ENCODE assay signal across 33 cellular contexts in genomic region chr3:39446444-39446843, GRCh38. TPM values are rescaled to one million over a fixed set of nuclear protein-coding genes. Genes with fewer than 3 reads are reported as not detected.
"Had no signal": no experiment of that assay in that cellular context is flagged by ENCODE, and none has a peak within 500 bp of the region (broad histone marks: within the 10 kb centered on the region; RNA-seq: fewer than 3 reads in every experiment).

No MANE protein-coding gene starts in this region.

- H3K4me1 Mint-ChIP-seq: activated B cell treated with CpG ODN at 0.5 μM for 24 hours; activated T-helper 17 cell treated with anti-CD3 and anti-CD28 coated beads, Interleukin-2, amount 50 U/mL, for 72 hours; central memory CD8-positive, alpha-beta T cell had no signal

- H3K4me3 ChIP-seq: adrenal gland, coronary artery, esophagus muscularis mucosa, gastrocnemius medialis, heart right ventricle had no signal

- H3K9me3 Mint-ChIP-seq: activated B cell treated with CpG ODN at 0.5 μM for 24 hours; activated CD8-positive, alpha-beta T cell treated with anti-CD3 and anti-CD28 coated beads for 36 hours; activated T-cell treated with anti-CD3 and anti-CD28 coated beads, Interleukin-2, amount 50 U/mL, for 4 hours; activated T-helper 17 cell treated with anti-CD3 and anti-CD28 coated beads, Interleukin-2, amount 50 U/mL, for 72 hours; central memory CD8-positive, alpha-beta T cell; dendritic cell treated with granulocyte-macrophage colony-stimulating factor and Interleukin-4, amounts not matched to agents 40 ng/mL and 50 ng/mL, for 4 days; effector memory CD8-positive, alpha-beta T cell; T-helper 2 cell treated with Interferon-gamma antibody and Interleukin-4, amounts not matched to agents 5 μg/mL and 100 μg/mL, for 36 hours had no signal

- H3K36me3 ChIP-seq: adrenal gland, brain microvascular endothelial cell, esophagus muscularis mucosa, gastrocnemius medialis, heart right ventricle, WERI-Rb-1 had no signal

- H3K27ac ChIP-seq: adrenal gland, brain microvascular endothelial cell, coronary artery, esophagus muscularis mucosa, foreskin keratinocyte, gastrocnemius medialis, heart right ventricle, WERI-Rb-1 had no signal

- DNase-seq: activated B cell treated with CpG ODN at 0.5 μM for 24 hours; activated CD4-positive, alpha-beta T cell treated with anti-CD3 and anti-CD28 coated beads for 48 hours; activated CD4-positive, alpha-beta T cell treated with anti-CD3 and anti-CD28 coated beads, Interleukin-2, amount 50 U/mL, for 1 hour; activated CD4-positive, alpha-beta T cell treated with anti-CD3 and anti-CD28 coated beads, Interleukin-2, amount 50 U/mL, for 48 hours; activated CD8-positive, alpha-beta memory T cell treated with anti-CD3 and anti-CD28 coated beads for 24 hours; activated CD8-positive, alpha-beta T cell treated with anti-CD3 and anti-CD28 coated beads for 36 hours; activated effector memory CD4-positive, alpha-beta T cell treated with Interleukin-2 at 50 U/mL for 16 hours; activated gamma-delta T cell treated with Interleukin-2 at 50 U/mL for 16 hours; activated naive CD4-positive, alpha-beta T cell treated with anti-CD3 and anti-CD28 coated beads, Interleukin-2, amount 50 U/mL, for 16 hours; activated naive CD4-positive, alpha-beta T cell treated with Interleukin-2 at 50 U/mL for 16 hours; activated T-cell treated with anti-CD3 and anti-CD28 coated beads, Interleukin-2, amount 50 U/mL, for 4 hours; adrenal gland; brain microvascular endothelial cell; effector CD4-positive, alpha-beta T cell; effector memory CD8-positive, alpha-beta T cell; erythroblast; foreskin keratinocyte; gastrocnemius medialis; heart right ventricle; T-helper 1 cell; T-helper 17 cell; T1000; WERI-Rb-1 had no signal

- FAIRE-seq: astrocyte, bronchial epithelial cell had no signal

- H3K27me3 Mint-ChIP-seq: activated CD8-positive, alpha-beta T cell treated with anti-CD3 and anti-CD28 coated beads for 36 hours; activated T-helper 17 cell treated with anti-CD3 and anti-CD28 coated beads, Interleukin-2, amount 50 U/mL, for 72 hours; central memory CD8-positive, alpha-beta T cell had no signal

- H3K4me3 Mint-ChIP-seq: activated B cell treated with CpG ODN at 0.5 μM for 24 hours; activated CD8-positive, alpha-beta T cell treated with anti-CD3 and anti-CD28 coated beads for 36 hours; activated naive CD8-positive, alpha-beta T cell; activated T-cell treated with anti-CD3 and anti-CD28 coated beads, Interleukin-2, amount 50 U/mL, for 4 hours; activated T-helper 17 cell treated with anti-CD3 and anti-CD28 coated beads, Interleukin-2, amount 50 U/mL, for 72 hours; central memory CD8-positive, alpha-beta T cell; dendritic cell treated with granulocyte-macrophage colony-stimulating factor and Interleukin-4, amounts not matched to agents 40 ng/mL and 50 ng/mL, for 4 days; effector memory CD8-positive, alpha-beta T cell; T-helper 17 cell; T-helper 2 cell treated with Interferon-gamma antibody and Interleukin-4, amounts not matched to agents 5 μg/mL and 100 μg/mL, for 36 hours had no signal

- ATAC-seq: activated CD4-positive, CD25-positive, alpha-beta regulatory T cell treated with anti-CD3 and anti-CD28 coated beads, Interleukin-2, amount 50 U/mL, for 24 hours; activated CD8-positive, alpha-beta T cell treated with anti-CD3 and anti-CD28 coated beads for 36 hours; activated T-cell treated with anti-CD3 and anti-CD28 coated beads, Interleukin-2, amount 50 U/mL, for 4 hours; activated T-helper 17 cell treated with anti-CD3 and anti-CD28 coated beads, Interleukin-2, amount 50 U/mL, for 72 hours; effector memory CD8-positive, alpha-beta T cell; foreskin keratinocyte; gastrocnemius medialis; T-helper 17 cell had no signal

- H3K27ac Mint-ChIP-seq: activated B cell treated with CpG ODN at 0.5 μM for 24 hours; activated CD8-positive, alpha-beta T cell treated with anti-CD3 and anti-CD28 coated beads for 36 hours; activated naive CD8-positive, alpha-beta T cell; activated T-helper 17 cell treated with anti-CD3 and anti-CD28 coated beads, Interleukin-2, amount 50 U/mL, for 72 hours; dendritic cell treated with granulocyte-macrophage colony-stimulating factor and Interleukin-4, amounts not matched to agents 40 ng/mL and 50 ng/mL, for 4 days; effector memory CD8-positive, alpha-beta T cell; T-helper 17 cell; T-helper 2 cell treated with Interferon-gamma antibody and Interleukin-4, amounts not matched to agents 5 μg/mL and 100 μg/mL, for 36 hours had no signal

- H3K4me1 ChIP-seq: adrenal gland, foreskin keratinocyte, gastrocnemius medialis had no signal

- H3K27me3 ChIP-seq: adrenal gland, brain microvascular endothelial cell, gastrocnemius medialis had no signal

- H3K9me3 ChIP-seq: adrenal gland, esophagus muscularis mucosa, gastrocnemius medialis, heart right ventricle had no signal

RNA-seq across cellular contexts. Expression of gene MOBP, which starts 21.0 kb away (rescaled TPM):
- total RNA-seq: activated CD8-positive, alpha-beta T cell treated with anti-CD3 and anti-CD28 coated beads for 36 hours; activated T-cell treated with anti-CD3 and anti-CD28 coated beads, Interleukin-2, amount 50 U/mL, for 4 hours; activated T-helper 17 cell treated with anti-CD3 and anti-CD28 coated beads, Interleukin-2, amount 50 U/mL, for 72 hours; bronchial epithelial cell; esophagus muscularis mucosa; foreskin keratinocyte; gastrocnemius medialis; T-helper 17 cell had no signal
- polyA plus RNA-seq: foreskin keratinocyte had no signal
